Comparison of ENCODE assay signal across 8 cellular contexts in the genomic region with DNA sequence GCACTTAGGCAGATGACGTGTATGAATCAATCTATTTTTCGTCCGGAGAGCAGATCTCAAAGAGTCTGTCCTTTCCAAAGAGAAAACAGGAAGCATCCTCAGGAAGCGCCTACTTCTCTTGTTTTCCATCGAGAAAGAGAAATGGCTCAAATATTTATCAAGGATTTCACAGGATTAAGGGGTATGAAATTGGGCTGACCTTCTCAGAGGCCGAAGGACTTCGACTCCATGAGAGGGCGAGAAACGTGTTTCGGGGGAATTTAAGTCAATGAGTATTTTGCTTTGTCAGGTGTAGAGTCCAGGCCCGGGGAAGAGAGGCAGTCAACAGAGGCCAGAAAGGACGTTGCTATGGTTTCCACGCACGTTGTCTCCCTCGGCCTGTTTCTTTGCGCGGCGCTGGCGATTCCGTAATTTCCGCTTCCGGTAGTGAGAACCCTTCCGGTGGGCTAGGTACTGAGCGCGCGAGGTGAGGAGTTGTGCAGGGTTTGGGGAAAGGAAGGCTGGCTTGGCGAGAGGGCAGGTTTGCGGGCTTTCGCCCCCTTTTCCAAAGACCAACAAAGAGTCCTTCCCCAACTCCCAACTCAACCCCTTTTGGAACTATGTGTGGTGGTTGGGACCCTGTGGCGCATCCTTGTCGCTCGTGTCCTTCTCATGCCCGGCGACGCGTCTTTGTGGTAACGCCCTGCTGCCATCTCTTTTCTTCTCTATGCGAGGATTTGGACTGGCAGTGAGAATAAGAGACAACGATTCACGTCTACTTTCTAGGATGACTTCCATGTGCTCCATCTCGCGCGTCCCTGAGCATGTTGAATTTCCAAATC. TPM values are rescaled to one million over a fixed set of nuclear protein-coding genes. Genes with fewer than 3 reads are reported as not detected.
DNase-seq lines count a peak whose midpoint lies in the region; ATAC-seq and TF ChIP-seq lines count a peak whose summit lies in the region.

TSS of gene MRPS21 (plus strand) at position 429 of the 821 bp plus-strand sequence. CDS start 506 bp downstream, outside the sequence.

- intact Hi-C loops in T-helper 1 cell treated with Interleukin-12 subunit alpha and Interleukin-12 subunit beta and Interleukin-4 antibody, amounts not matched to agents 30 ng/mL and 1 ng/mL, for 36 hours (cut with micrococcal nuclease), result loop anchor here (1.0 kb wide), 6 partner anchors 11 to 70 kb away; partner anchors contain the start of genes ANP32E, APH1A, CIART and PRPF3
- intact Hi-C loops in adrenal gland (cut with DNase I), result no loop called here
- intact Hi-C loops in heart right ventricle (cut with DNase I), result no loop called here
- intact Hi-C loops in posterior cingulate gyrus (cut with DNase I), result no loop called here

- TF ChIP-seq POLR2A in adrenal gland (IDR thresholded peaks at IDR 0.05) (peak; percentile 42 to 88), upper lobe of left lung (IDR thresholded peaks at IDR 0.05) (peak; percentile 24 to 88 (median 67))

- TF ChIP-seq CTCF in GM13976 (IDR thresholded peaks at IDR 0.05; ENCODE audit: borderline replicate concordance, control extremely low read depth, extremely low read depth, insufficient read depth, missing control alignments), result no peak
- no peak for TF ChIP-seq CTCF in adrenal gland (IDR thresholded peaks at IDR 0.05)
- TF ChIP-seq CTCF in heart right ventricle (IDR thresholded peaks at IDR 0.05), result no peak
- TF ChIP-seq CTCF in upper lobe of left lung (IDR thresholded peaks at IDR 0.05), result no peak

- no peaks in the 10 kb centered on the region for H3K27me3 ChIP-seq in adrenal gland
- H3K27me3 ChIP-seq in heart right ventricle, result no peaks in the 10 kb centered on the region
- no peaks in the 10 kb centered on the region for H3K27me3 ChIP-seq in upper lobe of left lung

- H3K9me3 ChIP-seq in adrenal gland (replicated peaks in 1 of 3) (no peaks in the 10 kb centered on the region), heart right ventricle (no peaks in the 10 kb centered on the region), upper lobe of left lung (no peaks in the 10 kb centered on the region)

- TF ChIP-seq EP300 in upper lobe of left lung (IDR thresholded peaks at IDR 0.05), result no peak

- H3K27ac ChIP-seq in adrenal gland (peak within 1 kb of the TSS; percentile 49 to 85 (median 81)), heart right ventricle (peak within 1 kb of the TSS; percentile 4 to 92 (median 82)), upper lobe of left lung (peak within 1 kb of the TSS; percentile 73 to 86 (median 82))

- H3K36me3 ChIP-seq in adrenal gland (replicated peaks in 1 of 2), result peaks cover 0 to 14% of the 10 kb centered on the region in 2 donors
- peaks cover 0 to 43% (median 6%) of the 10 kb centered on the region in 9 donors for H3K36me3 ChIP-seq in heart right ventricle
- peaks cover 0 to 24% (median 10%) of the 10 kb centered on the region in 4 donors for H3K36me3 ChIP-seq in upper lobe of left lung

- peaks cover 12 to 15% of the 10 kb centered on the region in 2 donors for H3K4me1 ChIP-seq in adrenal gland (replicated peaks in 1 of 2)
- peaks cover 5 to 26% (median 17%) of the 10 kb centered on the region in 9 donors for H3K4me1 ChIP-seq in heart right ventricle
- peaks cover 7 to 17% (median 11%) of the 10 kb centered on the region in 4 donors for H3K4me1 ChIP-seq in upper lobe of left lung

- peak within 1 kb of the TSS; percentile 31 to 88 (median 72) for H3K4me3 ChIP-seq in adrenal gland
- peak within 1 kb of the TSS; percentile 62 to 90 (median 76) for H3K4me3 ChIP-seq in heart right ventricle
- H3K4me3 ChIP-seq in upper lobe of left lung, result peak within 1 kb of the TSS; percentile 46 to 86 (median 70)

- in situ Hi-C loops in GM13976 (cut with MboI; ENCODE audit: low sequenced_read_pairs, unreplicated experiment), result no loop called here

- WGBS in adrenal gland, 4 donors, result 3 to 7% (median 5%) methylated on average over 31 to 43 of the region's 43 CpGs
- WGBS in heart right ventricle, 2 donors, result 6 to 7% methylated on average over 43 of the region's 43 CpGs
- 6 to 7% methylated on average over 39 to 43 of the region's 43 CpGs for WGBS in upper lobe of left lung, 2 donors

- peak; percentile 93 for DNase-seq in GM13976 (ENCODE audit: low spot score)
- DNase-seq in NCI-H1694 (lab: John Stamatoyannopoulos, UW), result peak; percentile 95
- DNase-seq in adrenal gland, result peak; percentile 90 to 97 (median 94)
- DNase-seq in heart right ventricle, result peak; percentile 86 to 93
- DNase-seq in posterior cingulate gyrus, result peak; percentile 80 to 98 (median 92)
- DNase-seq in upper lobe of left lung, result peak; percentile 44 to 89

- ATAC-seq in HG02884 (IDR thresholded peaks at IDR 0.05; ENCODE audit: unreplicated experiment) (peak; percentile 87), heart right ventricle (peak; percentile 95 to 99 (median 98)), upper lobe of left lung (ENCODE audit: low FRiP score in 2 of 2) (peak; percentile 97 to 99)

RNA-seq across cellular contexts. Expression of gene MRPS21, which starts in this region (rescaled TPM):
- total RNA-seq in T-helper 1 cell treated with Interleukin-12 subunit alpha and Interleukin-12 subunit beta and Interleukin-4 antibody, amounts not matched to agents 30 ng/mL and 1 ng/mL, for 36 hours, result 64.5 and 66.6 TPM in 2 replicates
- total RNA-seq in adrenal gland, result 10 to 100 TPM; 28.9 to 98.8 (median 76.9) TPM
- 100 to 1,000 TPM; 112 to 367 (median 296) TPM for polyA plus RNA-seq in adrenal gland
- 10 to 100 TPM; 68.4 to 80.0 (median 73.6) TPM for total RNA-seq in heart right ventricle
- 100 to 1,000 TPM in 1 of 2 donors, 10 to 100 TPM in 1; 89.2 to 195 TPM for polyA plus RNA-seq in heart right ventricle
- 10 to 100 TPM; 24.9 to 51.3 (median 38.3) TPM for total RNA-seq in upper lobe of left lung

Comparison
In these comparisons a context has a peak if more than half of its experiments do, and no peak if none do; other contexts are left out.
1. Peak in every context shown above with its lines: DNase-seq, ATAC-seq, H3K4me3 ChIP-seq and H3K27ac ChIP-seq.